Comparison of ENCODE assay signal across 1 cellular context in the genomic region with DNA sequence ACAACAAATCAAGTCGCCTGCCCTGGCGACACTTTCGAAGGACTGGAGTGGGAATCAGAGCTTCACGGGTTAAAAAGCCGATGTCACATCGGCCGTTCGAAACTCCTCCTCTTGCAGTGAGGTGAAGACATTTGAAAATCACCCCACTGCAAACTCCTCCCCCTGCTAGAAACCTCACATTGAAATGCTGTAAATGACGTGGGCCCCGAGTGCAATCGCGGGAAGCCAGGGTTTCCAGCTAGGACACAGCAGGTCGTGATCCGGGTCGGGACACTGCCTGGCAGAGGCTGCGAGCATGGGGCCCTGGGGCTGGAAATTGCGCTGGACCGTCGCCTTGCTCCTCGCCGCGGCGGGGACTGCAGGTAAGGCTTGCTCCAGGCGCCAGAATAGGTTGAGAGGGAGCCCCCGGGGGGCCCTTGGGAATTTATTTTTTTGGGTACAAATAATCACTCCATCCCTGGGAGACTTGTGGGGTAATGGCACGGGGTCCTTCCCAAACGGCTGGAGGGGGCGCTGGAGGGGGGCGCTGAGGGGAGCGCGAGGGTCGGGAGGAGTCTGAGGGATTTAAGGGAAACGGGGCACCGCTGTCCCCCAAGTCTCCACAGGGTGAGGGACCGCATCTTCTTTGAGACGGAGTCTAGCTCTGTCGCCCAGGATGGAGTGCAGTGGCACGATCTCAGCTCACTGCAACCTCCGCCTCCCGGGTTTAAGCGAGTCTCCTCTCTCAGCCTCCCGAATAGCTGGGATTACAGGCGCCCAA.
A peak's percentile ranks its signal among the peaks of the same experiment; 100 is the strongest.
TF ChIP-seq lines count a peak whose summit lies in the region.

LDLR (plus strand) TSS at position 210 of the 760 bp plus-strand sequence; CDS start at position 296, 86 bp downstream.

TF ChIP-seq in K562, 482 proteins besides CTCF, POLR2A, EP300 and RAD21 (continued from another document and continues in another):
- no peak for TF ChIP-seq ZBTB49 (CRISPR knock-in tag; IDR thresholded peaks at IDR 0.05; ENCODE audit: borderline replicate concordance)
- no peak for TF ChIP-seq DLX4 (CRISPR knock-in tag; IDR thresholded peaks at IDR 0.05)
- no peak for TF ChIP-seq ZNF436 (CRISPR knock-in tag; IDR thresholded peaks at IDR 0.05)
- TF ChIP-seq BRCA1 (IDR thresholded peaks at IDR 0.05): no peak
- TF ChIP-seq BRCA1 (CRISPR knock-in tag; IDR thresholded peaks at IDR 0.05): no peak
- no peak for TF ChIP-seq COPS2 (conservative IDR thresholded peaks at IDR 0.05)
- no peak for TF ChIP-seq KAT8 (IDR thresholded peaks at IDR 0.05; ENCODE audit: low read depth)
- no peak for TF ChIP-seq ETV6 (IDR thresholded peaks at IDR 0.05; ENCODE audit: borderline replicate concordance in 1 of 2, low read depth in 2 of 2, low read length in 1 of 2)
- no peak for TF ChIP-seq ETV6 (CRISPR knock-in tag; IDR thresholded peaks at IDR 0.05; ENCODE audit: borderline replicate concordance)
- no peak for TF ChIP-seq STAG1 (CRISPR knock-in tag; IDR thresholded peaks at IDR 0.05; ENCODE audit: borderline replicate concordance)
- TF ChIP-seq POLR2AphosphoS2 (IDR thresholded peaks at IDR 0.05; ENCODE audit: low read length): peak; percentile 98
- TF ChIP-seq FOXK1 (CRISPR knock-in tag; IDR thresholded peaks at IDR 0.05; ENCODE audit: borderline replicate concordance): no peak
- TF ChIP-seq ATF1 (CRISPR knock-in tag; IDR thresholded peaks at IDR 0.05): no peak
- peak; percentile 95 for TF ChIP-seq ATF1 (tag; IDR thresholded peaks at IDR 0.05)
- TF ChIP-seq RUNX1 (IDR thresholded peaks at IDR 0.05; ENCODE audit: low read depth): no peak
- TF ChIP-seq PRPF4 (IDR thresholded peaks at IDR 0.05; ENCODE audit: insufficient read depth, low read depth, low read length, poor library complexity, severe bottlenecking): peak; percentile 85
- TF ChIP-seq ZNF592 (IDR thresholded peaks at IDR 0.05): peak; percentile 51; the same call in 1 of the 2 replicates
- 0 out of 2 replicates have a peak, but pooled peaks have one; percentile 28 for TF ChIP-seq TCF3 (CRISPR knock-in tag; IDR thresholded peaks at IDR 0.05)
- TF ChIP-seq ZFPM2 (CRISPR knock-in tag; IDR thresholded peaks at IDR 0.05): no peak
- no peak for TF ChIP-seq LARP7 (IDR thresholded peaks at IDR 0.05)
- no peak for TF ChIP-seq MXD1 (CRISPR knock-in tag; IDR thresholded peaks at IDR 0.05; ENCODE audit: borderline replicate concordance, poor library complexity, severe bottlenecking)
- TF ChIP-seq, protein P1, sequence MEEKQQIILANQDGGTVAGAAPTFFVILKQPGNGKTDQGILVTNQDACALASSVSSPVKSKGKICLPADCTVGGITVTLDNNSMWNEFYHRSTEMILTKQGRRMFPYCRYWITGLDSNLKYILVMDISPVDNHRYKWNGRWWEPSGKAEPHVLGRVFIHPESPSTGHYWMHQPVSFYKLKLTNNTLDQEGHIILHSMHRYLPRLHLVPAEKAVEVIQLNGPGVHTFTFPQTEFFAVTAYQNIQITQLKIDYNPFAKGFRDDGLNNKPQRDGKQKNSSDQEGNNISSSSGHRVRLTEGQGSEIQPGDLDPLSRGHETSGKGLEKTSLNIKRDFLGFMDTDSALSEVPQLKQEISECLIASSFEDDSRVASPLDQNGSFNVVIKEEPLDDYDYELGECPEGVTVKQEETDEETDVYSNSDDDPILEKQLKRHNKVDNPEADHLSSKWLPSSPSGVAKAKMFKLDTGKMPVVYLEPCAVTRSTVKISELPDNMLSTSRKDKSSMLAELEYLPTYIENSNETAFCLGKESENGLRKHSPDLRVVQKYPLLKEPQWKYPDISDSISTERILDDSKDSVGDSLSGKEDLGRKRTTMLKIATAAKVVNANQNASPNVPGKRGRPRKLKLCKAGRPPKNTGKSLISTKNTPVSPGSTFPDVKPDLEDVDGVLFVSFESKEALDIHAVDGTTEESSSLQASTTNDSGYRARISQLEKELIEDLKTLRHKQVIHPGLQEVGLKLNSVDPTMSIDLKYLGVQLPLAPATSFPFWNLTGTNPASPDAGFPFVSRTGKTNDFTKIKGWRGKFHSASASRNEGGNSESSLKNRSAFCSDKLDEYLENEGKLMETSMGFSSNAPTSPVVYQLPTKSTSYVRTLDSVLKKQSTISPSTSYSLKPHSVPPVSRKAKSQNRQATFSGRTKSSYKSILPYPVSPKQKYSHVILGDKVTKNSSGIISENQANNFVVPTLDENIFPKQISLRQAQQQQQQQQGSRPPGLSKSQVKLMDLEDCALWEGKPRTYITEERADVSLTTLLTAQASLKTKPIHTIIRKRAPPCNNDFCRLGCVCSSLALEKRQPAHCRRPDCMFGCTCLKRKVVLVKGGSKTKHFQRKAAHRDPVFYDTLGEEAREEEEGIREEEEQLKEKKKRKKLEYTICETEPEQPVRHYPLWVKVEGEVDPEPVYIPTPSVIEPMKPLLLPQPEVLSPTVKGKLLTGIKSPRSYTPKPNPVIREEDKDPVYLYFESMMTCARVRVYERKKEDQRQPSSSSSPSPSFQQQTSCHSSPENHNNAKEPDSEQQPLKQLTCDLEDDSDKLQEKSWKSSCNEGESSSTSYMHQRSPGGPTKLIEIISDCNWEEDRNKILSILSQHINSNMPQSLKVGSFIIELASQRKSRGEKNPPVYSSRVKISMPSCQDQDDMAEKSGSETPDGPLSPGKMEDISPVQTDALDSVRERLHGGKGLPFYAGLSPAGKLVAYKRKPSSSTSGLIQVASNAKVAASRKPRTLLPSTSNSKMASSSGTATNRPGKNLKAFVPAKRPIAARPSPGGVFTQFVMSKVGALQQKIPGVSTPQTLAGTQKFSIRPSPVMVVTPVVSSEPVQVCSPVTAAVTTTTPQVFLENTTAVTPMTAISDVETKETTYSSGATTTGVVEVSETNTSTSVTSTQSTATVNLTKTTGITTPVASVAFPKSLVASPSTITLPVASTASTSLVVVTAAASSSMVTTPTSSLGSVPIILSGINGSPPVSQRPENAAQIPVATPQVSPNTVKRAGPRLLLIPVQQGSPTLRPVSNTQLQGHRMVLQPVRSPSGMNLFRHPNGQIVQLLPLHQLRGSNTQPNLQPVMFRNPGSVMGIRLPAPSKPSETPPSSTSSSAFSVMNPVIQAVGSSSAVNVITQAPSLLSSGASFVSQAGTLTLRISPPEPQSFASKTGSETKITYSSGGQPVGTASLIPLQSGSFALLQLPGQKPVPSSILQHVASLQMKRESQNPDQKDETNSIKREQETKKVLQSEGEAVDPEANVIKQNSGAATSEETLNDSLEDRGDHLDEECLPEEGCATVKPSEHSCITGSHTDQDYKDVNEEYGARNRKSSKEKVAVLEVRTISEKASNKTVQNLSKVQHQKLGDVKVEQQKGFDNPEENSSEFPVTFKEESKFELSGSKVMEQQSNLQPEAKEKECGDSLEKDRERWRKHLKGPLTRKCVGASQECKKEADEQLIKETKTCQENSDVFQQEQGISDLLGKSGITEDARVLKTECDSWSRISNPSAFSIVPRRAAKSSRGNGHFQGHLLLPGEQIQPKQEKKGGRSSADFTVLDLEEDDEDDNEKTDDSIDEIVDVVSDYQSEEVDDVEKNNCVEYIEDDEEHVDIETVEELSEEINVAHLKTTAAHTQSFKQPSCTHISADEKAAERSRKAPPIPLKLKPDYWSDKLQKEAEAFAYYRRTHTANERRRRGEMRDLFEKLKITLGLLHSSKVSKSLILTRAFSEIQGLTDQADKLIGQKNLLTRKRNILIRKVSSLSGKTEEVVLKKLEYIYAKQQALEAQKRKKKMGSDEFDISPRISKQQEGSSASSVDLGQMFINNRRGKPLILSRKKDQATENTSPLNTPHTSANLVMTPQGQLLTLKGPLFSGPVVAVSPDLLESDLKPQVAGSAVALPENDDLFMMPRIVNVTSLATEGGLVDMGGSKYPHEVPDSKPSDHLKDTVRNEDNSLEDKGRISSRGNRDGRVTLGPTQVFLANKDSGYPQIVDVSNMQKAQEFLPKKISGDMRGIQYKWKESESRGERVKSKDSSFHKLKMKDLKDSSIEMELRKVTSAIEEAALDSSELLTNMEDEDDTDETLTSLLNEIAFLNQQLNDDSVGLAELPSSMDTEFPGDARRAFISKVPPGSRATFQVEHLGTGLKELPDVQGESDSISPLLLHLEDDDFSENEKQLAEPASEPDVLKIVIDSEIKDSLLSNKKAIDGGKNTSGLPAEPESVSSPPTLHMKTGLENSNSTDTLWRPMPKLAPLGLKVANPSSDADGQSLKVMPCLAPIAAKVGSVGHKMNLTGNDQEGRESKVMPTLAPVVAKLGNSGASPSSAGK (IDR thresholded peaks at IDR 0.05): no peak; the same call in 1 of the 2 replicates
- no peak for TF ChIP-seq ZFP30 (CRISPR knock-in tag; IDR thresholded peaks at IDR 0.05; ENCODE audit: borderline replicate concordance)
- TF ChIP-seq CEBPZ (IDR thresholded peaks at IDR 0.05; ENCODE audit: borderline replicate concordance, low read depth, low read length): no peak
